Comparison of ENCODE assay signal across 1 cellular context in the genomic region with DNA sequence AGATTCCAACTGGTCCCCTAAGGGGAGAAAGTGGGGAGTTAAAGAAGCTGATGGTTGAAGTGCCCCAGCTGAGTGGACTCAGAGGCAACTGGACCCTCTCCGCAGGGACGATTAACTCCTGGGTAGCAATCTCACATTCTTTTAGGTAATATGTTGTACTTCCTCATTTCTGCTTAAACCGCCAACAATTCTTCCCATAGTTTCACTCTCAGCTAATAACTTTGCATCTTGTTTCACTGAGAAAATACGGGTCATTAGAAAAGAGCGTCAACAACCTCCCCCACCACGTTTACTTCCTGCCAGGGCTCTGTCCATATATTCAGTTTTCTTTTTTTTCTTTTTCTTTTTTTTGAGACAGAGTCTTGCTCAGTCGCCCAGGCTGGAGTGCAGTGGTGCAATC.
A peak's percentile ranks its signal among the peaks of the same experiment; 100 is the strongest.
TF ChIP-seq lines count a peak whose summit lies in the region.

No MANE protein-coding gene starts in this region.

TF ChIP-seq in K562, 482 proteins besides CTCF, POLR2A, EP300 and RAD21:
- TF ChIP-seq CEBPB (tag; IDR thresholded peaks at IDR 0.05) = peak; percentile 43
- no peak for TF ChIP-seq ZNF583 (CRISPR knock-in tag; IDR thresholded peaks at IDR 0.05)
- TF ChIP-seq SPI1 (IDR thresholded peaks at IDR 0.05; ENCODE audit: borderline replicate concordance, low read depth, low read length) = peak; percentile 53; the same call in 1 of the 2 replicates
